1 cellular context compared by ENCODE assay signal in genomic region chr5:174327317-174327864, GRCh38.
TF ChIP-seq lines count a peak whose summit lies in the region.

No MANE protein-coding gene starts in this region.

TF ChIP-seq in HEK293, 187 proteins besides CTCF, POLR2A, EP300 and RAD21 (continued from another document and continues in another):
- no peak for TF ChIP-seq ZNF10 (tag by site-specific recombination; IDR thresholded peaks at IDR 0.05)
- no peak for TF ChIP-seq SCRT1 (tag by site-specific recombination; IDR thresholded peaks at IDR 0.05; ENCODE audit: borderline replicate concordance)
- no peak for TF ChIP-seq ZNF704 (tag by site-specific recombination; IDR thresholded peaks at IDR 0.05)
- no peak for TF ChIP-seq ZNF280D (tag by site-specific recombination; IDR thresholded peaks at IDR 0.05)
- no peak for TF ChIP-seq ZNF112 (tag by site-specific recombination; IDR thresholded peaks at IDR 0.05)
- TF ChIP-seq PBX3 (CRISPR knock-in tag; IDR thresholded peaks at IDR 0.05), result peak; percentile 40; the same call in 1 of the 2 replicates
- no peak for TF ChIP-seq ZNF560 (tag by site-specific recombination; IDR thresholded peaks at IDR 0.05; ENCODE audit: borderline replicate concordance)
- TF ChIP-seq ZIC2 (tag by site-specific recombination; IDR thresholded peaks at IDR 0.05), result peak; percentile 95
- TF ChIP-seq SCRT2 (tag by site-specific recombination; IDR thresholded peaks at IDR 0.05), result no peak
- TF ChIP-seq ZNF121 (tag by site-specific recombination; IDR thresholded peaks at IDR 0.05), result no peak
- TF ChIP-seq ZNF223 (tag by site-specific recombination; IDR thresholded peaks at IDR 0.05), result no peak
- TF ChIP-seq ZSCAN16 (tag by site-specific recombination; IDR thresholded peaks at IDR 0.05), result no peak
- TF ChIP-seq ZNF514 (tag by site-specific recombination; IDR thresholded peaks at IDR 0.05), result no peak
- no peak for TF ChIP-seq ZFP3 (tag by site-specific recombination; IDR thresholded peaks at IDR 0.05; ENCODE audit: low read depth)
- no peak for TF ChIP-seq ZNF747 (tag by site-specific recombination; IDR thresholded peaks at IDR 0.05)
- no peak for TF ChIP-seq ZNF211 (tag by site-specific recombination; IDR thresholded peaks at IDR 0.05; ENCODE audit: low read depth)
- TF ChIP-seq OSR2 (tag by site-specific recombination; IDR thresholded peaks at IDR 0.05), result peak; percentile 76
- TF ChIP-seq SP2 (tag by site-specific recombination; IDR thresholded peaks at IDR 0.05), result no peak
- TF ChIP-seq ZSCAN4 (tag by site-specific recombination; IDR thresholded peaks at IDR 0.05), result no peak; the same call in 1 of the 2 replicates
- no peak for TF ChIP-seq ZNF18 (tag by site-specific recombination; IDR thresholded peaks at IDR 0.05)
- no peak for TF ChIP-seq ZNF530 (tag by site-specific recombination; IDR thresholded peaks at IDR 0.05; ENCODE audit: low read depth)
- peak; percentile 57 for TF ChIP-seq ZNF394 (tag by site-specific recombination; IDR thresholded peaks at IDR 0.05; ENCODE audit: borderline replicate concordance)
- TF ChIP-seq ZNF391 (tag by site-specific recombination; IDR thresholded peaks at IDR 0.05; ENCODE audit: borderline replicate concordance, low read depth), result no peak
- TF ChIP-seq ZNF645 (tag by site-specific recombination; IDR thresholded peaks at IDR 0.05), result no peak
- TF ChIP-seq ZNF157 (tag by site-specific recombination; IDR thresholded peaks at IDR 0.05), result no peak
- peak; percentile 92 for TF ChIP-seq SP7 (tag by site-specific recombination; IDR thresholded peaks at IDR 0.05)
- TF ChIP-seq YY1 (tag by site-specific recombination; IDR thresholded peaks at IDR 0.05), result no peak; the same call in 1 of the 2 replicates
- no peak for TF ChIP-seq ZNF433 (tag by site-specific recombination; IDR thresholded peaks at IDR 0.05; ENCODE audit: low read depth)
- TF ChIP-seq ZNF596 (tag by site-specific recombination; IDR thresholded peaks at IDR 0.05), result no peak; the same call in 1 of the 2 replicates
- peak; percentile 93 for TF ChIP-seq PRDM10 (tag by site-specific recombination; IDR thresholded peaks at IDR 0.05)
- no peak for TF ChIP-seq ZNF202 (tag by site-specific recombination; IDR thresholded peaks at IDR 0.05; ENCODE audit: borderline replicate concordance)
- TF ChIP-seq ZNF146 (tag by site-specific recombination; IDR thresholded peaks at IDR 0.05), result no peak
- 0 out of 2 replicates have a peak, but pooled peaks have one; percentile 16 for TF ChIP-seq KLF8 (tag by site-specific recombination; IDR thresholded peaks at IDR 0.05)
- TF ChIP-seq ZNF214 (tag by site-specific recombination; IDR thresholded peaks at IDR 0.05; ENCODE audit: borderline replicate concordance), result no peak
- TF ChIP-seq KLF7 (tag by site-specific recombination; IDR thresholded peaks at IDR 0.05; ENCODE audit: borderline replicate concordance), result no peak
- no peak for TF ChIP-seq SALL2 (tag by site-specific recombination; IDR thresholded peaks at IDR 0.05; ENCODE audit: borderline replicate concordance)
- peak; percentile 9 for TF ChIP-seq ZBTB26 (tag by site-specific recombination; optimal IDR thresholded peaks at IDR 0.05)
- TF ChIP-seq ZFP69B (tag by site-specific recombination; IDR thresholded peaks at IDR 0.05), result no peak
- TF ChIP-seq ZNF174 (tag by site-specific recombination; IDR thresholded peaks at IDR 0.05), result no peak
- no peak for TF ChIP-seq ZNF670 (tag by site-specific recombination; IDR thresholded peaks at IDR 0.05; ENCODE audit: low read depth)
- TF ChIP-seq ZNF311 (tag by site-specific recombination; IDR thresholded peaks at IDR 0.05; ENCODE audit: borderline replicate concordance), result no peak
- TF ChIP-seq OVOL3 (tag by site-specific recombination; IDR thresholded peaks at IDR 0.05), result no peak
- TF ChIP-seq ZNF548 (tag by site-specific recombination; IDR thresholded peaks at IDR 0.05), result no peak
- TF ChIP-seq ZXDB (tag by site-specific recombination; IDR thresholded peaks at IDR 0.05), result peak; percentile 41
- TF ChIP-seq ZNF362 (tag by site-specific recombination; IDR thresholded peaks at IDR 0.05), result peak; percentile 46; the same call in 1 of the 2 replicates
- TF ChIP-seq ZNF785 (tag by site-specific recombination; IDR thresholded peaks at IDR 0.05), result no peak
- TF ChIP-seq ZBTB7A (tag by site-specific recombination; IDR thresholded peaks at IDR 0.05; ENCODE audit: low read depth), result no peak
- no peak for TF ChIP-seq ZNF473 (tag by site-specific recombination; IDR thresholded peaks at IDR 0.05)
- no peak for TF ChIP-seq KLF16 (tag by site-specific recombination; IDR thresholded peaks at IDR 0.05)
